ENCODE assay signal across 9 cellular contexts in the genomic region with DNA sequence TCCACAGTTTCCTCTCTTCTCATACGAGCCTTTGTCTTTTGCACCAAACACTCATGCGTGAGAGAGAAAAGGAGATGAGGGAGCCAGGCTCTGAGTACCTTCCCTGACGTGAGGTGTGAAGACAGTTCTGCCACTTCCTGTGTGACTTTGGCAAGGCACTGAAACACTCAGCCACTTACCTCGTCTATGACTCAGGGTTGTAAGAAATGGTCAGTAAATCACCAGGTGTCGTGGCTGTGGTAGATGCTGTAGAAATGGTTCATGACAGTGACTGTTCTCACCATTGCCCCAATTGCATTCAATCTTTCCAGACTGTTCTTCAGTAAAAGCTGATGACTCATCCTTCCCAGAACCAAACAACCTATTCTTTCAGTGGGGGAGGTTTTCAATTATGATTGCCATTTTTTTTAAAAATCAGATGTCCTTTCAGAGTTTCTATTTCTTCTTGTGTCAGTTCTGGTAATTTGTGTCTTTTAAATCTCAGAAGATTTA. TPM values are rescaled to one million over a fixed set of nuclear protein-coding genes. Genes with fewer than 3 reads are reported as not detected.
DNase-seq lines count a peak whose midpoint lies in the region; ATAC-seq lines count a peak whose summit lies in the region.
"Had no signal": no experiment of that assay in that cellular context is flagged by ENCODE, and none has a peak within 500 bp of the region (broad histone marks: within the 10 kb centered on the region; RNA-seq: fewer than 3 reads in every experiment).

No MANE protein-coding gene starts in this region.

- DNase-seq in left cardiac atrium, result peak; percentile 1
- DNase-seq in Right ventricle myocardium superior, result no peak
- peak; percentile 68 for DNase-seq in RPMI8226
- DNase-seq in central memory CD8-positive, alpha-beta T cell (ENCODE audit: low spot score in 2 of 2), result peak in 1 of 2 donors; percentile 71
- DNase-seq in stimulated activated naive CD8-positive, alpha-beta T cell treated with anti-CD3 and anti-CD28 coated beads, Interleukin-15, amount 100 ng/mL, for 72 hours, result peak; percentile 63 to 84
- DNase-seq in NCI-H524 treated with DMSO at 0.1 percent for 48 hours (lab: John Stamatoyannopoulos, UW), result no peak
- no peak for DNase-seq in Right ventricle myocardium inferior (ENCODE audit: missing footprints)
- no peak for DNase-seq in NCI-H1930 (lab: John Stamatoyannopoulos, UW)
- DNase-seq: islet precursor cell had no signal

- peaks cover 3% of the 10 kb centered on the region for H3K36me3 Mint-ChIP-seq in central memory CD8-positive, alpha-beta T cell (ENCODE audit: insufficient read depth)

- intact Hi-C loops in left cardiac atrium (cut with DNase I) (no loop called here), Right ventricle myocardium superior (cut with DNase I) (no loop called here), Right ventricle myocardium inferior (cut with DNase I) (no loop called here)

- ATAC-seq in left cardiac atrium (no peak), Right ventricle myocardium superior (ENCODE audit: poor library complexity) (no peak), Right ventricle myocardium inferior (no peak)
- peak; percentile 97 for ATAC-seq in central memory CD8-positive, alpha-beta T cell (replicated peaks; ENCODE audit: extremely low read depth, poor library complexity, severe bottlenecking)
- ATAC-seq in stimulated activated naive CD8-positive, alpha-beta T cell treated with anti-CD3 and anti-CD28 coated beads, Interleukin-15, amount 100 ng/mL, for 72 hours, result peak; percentile 99

- peaks cover 26% of the 10 kb centered on the region for H3K4me1 Mint-ChIP-seq in central memory CD8-positive, alpha-beta T cell
- peaks cover 30% of the 10 kb centered on the region for H3K4me1 Mint-ChIP-seq in stimulated activated naive CD8-positive, alpha-beta T cell treated with anti-CD3 and anti-CD28 coated beads, Interleukin-15, amount 100 ng/mL, for 72 hours

- peaks cover 16% of the 10 kb centered on the region for H3K9me3 Mint-ChIP-seq in central memory CD8-positive, alpha-beta T cell
- H3K9me3 Mint-ChIP-seq in stimulated activated naive CD8-positive, alpha-beta T cell treated with anti-CD3 and anti-CD28 coated beads, Interleukin-15, amount 100 ng/mL, for 72 hours, result peaks cover 21 to 31% of the 10 kb centered on the region in 2 donors

- no peaks in the 10 kb centered on the region for H3K27me3 Mint-ChIP-seq in central memory CD8-positive, alpha-beta T cell
- no peaks in the 10 kb centered on the region for H3K27me3 Mint-ChIP-seq in stimulated activated naive CD8-positive, alpha-beta T cell treated with anti-CD3 and anti-CD28 coated beads, Interleukin-15, amount 100 ng/mL, for 72 hours

- peak overlapping the region; percentile 32 for H3K27ac Mint-ChIP-seq in central memory CD8-positive, alpha-beta T cell (ENCODE audit: low read depth)
- H3K27ac Mint-ChIP-seq in stimulated activated naive CD8-positive, alpha-beta T cell treated with anti-CD3 and anti-CD28 coated beads, Interleukin-15, amount 100 ng/mL, for 72 hours, result peak overlapping the region; percentile 75 to 90

- no peak overlapping the region for H3K4me3 Mint-ChIP-seq in central memory CD8-positive, alpha-beta T cell
- H3K4me3 Mint-ChIP-seq in stimulated activated naive CD8-positive, alpha-beta T cell treated with anti-CD3 and anti-CD28 coated beads, Interleukin-15, amount 100 ng/mL, for 72 hours, result peak overlapping the region in 1 of 2 donors; percentile 13

RNA-seq across cellular contexts. Expression of gene CBFA2T3, which starts 49.2 kb away (rescaled TPM):
- 1 to 10 TPM; 6.5 to 6.6 TPM for total RNA-seq in left cardiac atrium
- 8.6 TPM for total RNA-seq in Right ventricle myocardium superior
- 11.1 TPM for total RNA-seq in Right ventricle myocardium inferior

Comparison
In these comparisons a context has a peak if more than half of its experiments do, and no peak if none do; other contexts are left out.
1. DNase-seq: peak in left cardiac atrium (single experiment), RPMI8226 (single experiment) and stimulated activated naive CD8-positive, alpha-beta T cell treated with anti-CD3 and anti-CD28 coated beads, Interleukin-15, amount 100 ng/mL, for 72 hours (2 of 2); none in Right ventricle myocardium superior (single experiment), NCI-H524 treated with DMSO at 0.1 percent for 48 hours (single experiment), Right ventricle myocardium inferior (single experiment) and NCI-H1930 (0 of 2).
2. ATAC-seq: peak in central memory CD8-positive, alpha-beta T cell (single experiment) and stimulated activated naive CD8-positive, alpha-beta T cell treated with anti-CD3 and anti-CD28 coated beads, Interleukin-15, amount 100 ng/mL, for 72 hours (single experiment); none in left cardiac atrium (0 of 2), Right ventricle myocardium superior (single experiment) and Right ventricle myocardium inferior (single experiment).